In the genomic region with DNA sequence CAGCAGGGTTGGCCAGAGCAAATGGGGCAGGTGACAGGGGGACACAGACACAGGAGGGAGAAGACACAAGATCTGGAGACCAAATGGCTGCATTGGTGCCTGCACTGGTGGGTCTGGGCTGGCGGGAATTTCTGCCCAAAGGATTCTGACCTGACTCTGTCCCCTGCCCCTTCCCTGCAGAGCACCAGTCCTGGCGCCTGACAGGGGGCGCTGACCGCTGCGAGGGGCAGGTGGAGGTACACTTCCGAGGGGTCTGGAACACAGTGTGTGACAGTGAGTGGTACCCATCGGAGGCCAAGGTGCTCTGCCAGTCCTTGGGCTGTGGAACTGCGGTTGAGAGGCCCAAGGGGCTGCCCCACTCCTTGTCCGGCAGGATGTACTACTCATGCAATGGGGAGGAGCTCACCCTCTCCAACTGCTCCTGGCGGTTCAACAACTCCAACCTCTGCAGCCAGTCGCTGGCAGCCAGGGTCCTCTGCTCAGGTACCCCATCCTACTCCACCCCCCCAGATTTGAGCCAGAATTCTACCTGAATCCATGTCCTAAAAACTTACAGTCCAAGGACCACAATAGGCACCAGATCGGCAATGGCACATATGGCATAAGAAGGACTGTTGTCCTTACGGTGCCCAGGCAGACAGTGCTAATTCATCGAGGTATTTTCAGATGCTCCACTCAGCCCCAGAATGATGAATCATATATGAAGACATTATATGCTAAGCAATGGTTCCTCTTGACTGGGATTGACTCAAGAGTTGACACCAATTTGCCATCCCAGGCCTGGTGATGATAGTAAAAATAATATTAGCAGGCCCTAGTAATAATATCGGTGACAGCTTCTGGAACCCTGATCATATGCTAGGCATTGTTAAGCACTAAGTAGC, we compare ENCODE assay signal across 1 cellular context.
TF ChIP-seq lines count a peak whose summit lies in the region.

No MANE protein-coding gene starts in this region.

TF ChIP-seq in H1, 55 proteins besides CTCF, POLR2A, EP300 and RAD21:
- no peak for TF ChIP-seq SP4 (IDR thresholded peaks at IDR 0.05; ENCODE audit: low read length)
- TF ChIP-seq TBP (IDR thresholded peaks at IDR 0.05; ENCODE audit: low read depth, low read length): no peak
- no peak for TF ChIP-seq CTBP2 (IDR thresholded peaks at IDR 0.05; ENCODE audit: borderline replicate concordance, insufficient read depth, insufficient read length, low read length)
- no peak for TF ChIP-seq BACH1 (IDR thresholded peaks at IDR 0.05; ENCODE audit: low read length)
- no peak for TF ChIP-seq SIX5 (IDR thresholded peaks at IDR 0.05; ENCODE audit: low read depth, low read length)
- no peak for TF ChIP-seq JUN (IDR thresholded peaks at IDR 0.05; ENCODE audit: low read depth, low read length)
- TF ChIP-seq RBBP5 (IDR thresholded peaks at IDR 0.05; ENCODE audit: borderline replicate concordance, low read depth, low read length): no peak
- no peak for TF ChIP-seq NANOG (IDR thresholded peaks at IDR 0.05; ENCODE audit: insufficient read depth, low read depth, low read length, poor library complexity, severe bottlenecking)
- no peak for TF ChIP-seq BCL11A (IDR thresholded peaks at IDR 0.05; ENCODE audit: low read depth in 2 of 2, low read length in 2 of 2)
- no peak for TF ChIP-seq RXRA (IDR thresholded peaks at IDR 0.05; ENCODE audit: insufficient read depth, low read depth, low read length)
- no peak for TF ChIP-seq CREB1 (IDR thresholded peaks at IDR 0.05)
- no peak for TF ChIP-seq EZH2 (IDR thresholded peaks at IDR 0.05; ENCODE audit: low read depth, low read length, severe bottlenecking)
- TF ChIP-seq KDM4A (IDR thresholded peaks at IDR 0.05; ENCODE audit: low read depth, low read length, severe bottlenecking): no peak
- TF ChIP-seq TAF7 (optimal IDR thresholded peaks at IDR 0.05; ENCODE audit: borderline replicate concordance, low read depth, low read length): no peak
- no peak for TF ChIP-seq GTF2F1 (IDR thresholded peaks at IDR 0.05; ENCODE audit: borderline replicate concordance, low read depth, low read length)
- TF ChIP-seq CBX8 (IDR thresholded peaks at IDR 0.05; ENCODE audit: borderline replicate concordance, low read depth, low read length): no peak
- no peak for TF ChIP-seq SIN3A (conservative IDR thresholded peaks at IDR 0.05 in 1 of 2, IDR thresholded peaks at IDR 0.05 in 1 of 2; ENCODE audit: low read depth in 1 of 2, low read length in 2 of 2)
- no peak for TF ChIP-seq PHF8 (conservative IDR thresholded peaks at IDR 0.05; ENCODE audit: low read depth, low read length)
- TF ChIP-seq, protein P1, sequence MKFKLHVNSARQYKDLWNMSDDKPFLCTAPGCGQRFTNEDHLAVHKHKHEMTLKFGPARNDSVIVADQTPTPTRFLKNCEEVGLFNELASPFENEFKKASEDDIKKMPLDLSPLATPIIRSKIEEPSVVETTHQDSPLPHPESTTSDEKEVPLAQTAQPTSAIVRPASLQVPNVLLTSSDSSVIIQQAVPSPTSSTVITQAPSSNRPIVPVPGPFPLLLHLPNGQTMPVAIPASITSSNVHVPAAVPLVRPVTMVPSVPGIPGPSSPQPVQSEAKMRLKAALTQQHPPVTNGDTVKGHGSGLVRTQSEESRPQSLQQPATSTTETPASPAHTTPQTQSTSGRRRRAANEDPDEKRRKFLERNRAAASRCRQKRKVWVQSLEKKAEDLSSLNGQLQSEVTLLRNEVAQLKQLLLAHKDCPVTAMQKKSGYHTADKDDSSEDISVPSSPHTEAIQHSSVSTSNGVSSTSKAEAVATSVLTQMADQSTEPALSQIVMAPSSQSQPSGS (IDR thresholded peaks at IDR 0.05; ENCODE audit: low read length): no peak
TF ChIP-seq in H1: peak in this region for 0.
